ENCODE assay signal across 8 cellular contexts in the genomic region with DNA sequence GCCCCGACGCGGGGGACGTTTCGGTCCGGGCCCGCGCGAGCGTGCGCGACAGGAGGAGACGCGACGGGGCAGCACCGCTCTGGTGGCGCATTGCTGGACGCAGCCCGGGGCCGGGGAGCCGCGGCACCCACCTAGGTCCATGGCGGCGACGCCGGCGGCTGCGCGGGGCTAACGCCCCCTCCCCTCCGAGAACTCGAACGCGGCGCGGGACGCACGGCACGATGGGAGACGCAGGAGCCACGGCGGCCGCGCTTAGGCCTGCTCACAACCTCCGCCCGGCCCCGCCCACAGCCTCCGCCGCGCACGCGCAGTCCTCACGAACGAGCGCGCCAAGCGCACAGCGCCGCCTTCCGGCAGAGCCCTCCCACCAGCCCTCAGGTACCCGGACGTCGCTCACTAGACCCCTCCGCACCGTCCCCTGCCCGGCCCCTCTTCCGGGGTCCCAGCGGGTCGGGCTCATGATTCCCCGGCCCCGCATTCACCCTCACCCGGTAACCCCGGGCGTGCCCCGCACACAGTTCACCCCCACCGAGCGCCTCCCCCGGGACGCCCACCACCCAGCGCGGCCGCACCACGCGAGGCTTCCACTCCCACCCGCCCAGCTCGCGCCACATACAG. TPM values are rescaled to one million over a fixed set of nuclear protein-coding genes. Genes with fewer than 3 reads are reported as not detected.
DNase-seq lines count a peak whose midpoint lies in the region; ATAC-seq and TF ChIP-seq lines count a peak whose summit lies in the region.

GEMIN4 (minus strand) TSS at position 263 of the 618 bp plus-strand sequence; CDS start at position 141, 122 bp downstream.

- H3K9me3 ChIP-seq in DND-41 (ENCODE audit: insufficient read depth, low read length, severe bottlenecking) (no peaks in the 10 kb centered on the region), Peyer's patch (no peaks in the 10 kb centered on the region)

- H3K4me3 Mint-ChIP-seq in naive thymus-derived CD8-positive, alpha-beta T cell = peak within 1 kb of the TSS; percentile 92 to 98 (median 96)
- peak within 1 kb of the TSS; percentile 91 to 95 for H3K4me3 Mint-ChIP-seq in stimulated activated naive B cell treated with anti-CD40 and anti-IgM and Interleukin-4, amounts not matched to agents 10 μg/mL and 1 μg/mL and 100 μg/mL, for 72 hours

- H3K4me3 ChIP-seq in DND-41 (ENCODE audit: low read depth in 1 of 2, low read length in 2 of 2) (peak within 1 kb of the TSS; percentile 74 to 96), Peyer's patch (peak within 1 kb of the TSS; percentile 85 to 96 (median 89)), fibroblast of mammary gland (ENCODE audit: control insufficient read depth, low read depth, low read length) (peak within 1 kb of the TSS; percentile 77)

- H3K27me3 ChIP-seq in DND-41 (ENCODE audit: insufficient read depth, low read length, poor library complexity) (no peaks in the 10 kb centered on the region), Peyer's patch (no peaks in the 10 kb centered on the region)

- peaks cover 46% of the 10 kb centered on the region for H3K79me2 ChIP-seq in DND-41 (ENCODE audit: insufficient read depth, low read length)

- peak within 1 kb of the TSS; percentile 97 for H3K9ac ChIP-seq in DND-41 (ENCODE audit: low read depth, low read length)

- H3K4me2 ChIP-seq in DND-41 (ENCODE audit: insufficient read depth, low read length) = peak within 1 kb of the TSS; percentile 90

- peaks cover 31% of the 10 kb centered on the region for H4K20me1 ChIP-seq in DND-41 (ENCODE audit: insufficient read depth, low read length)

- ATAC-seq in DND-41 (ENCODE audit: insufficient read depth, low read depth) (peak; percentile 87), GM21576 (IDR thresholded peaks at IDR 0.05; ENCODE audit: unreplicated experiment) (peak; percentile 80)
- ATAC-seq in naive thymus-derived CD8-positive, alpha-beta T cell = peak; percentile 83 to 84
- peak; percentile 86 to 89 for ATAC-seq in stimulated activated naive B cell treated with anti-CD40 and anti-IgM and Interleukin-4, amounts not matched to agents 10 μg/mL and 1 μg/mL and 100 μg/mL, for 72 hours (replicated peaks)

- TF ChIP-seq RAD21 in Ishikawa (IDR thresholded peaks at IDR 0.05; ENCODE audit: low read depth) = peak; percentile 21; the same call in 1 of the 2 replicates

- TF ChIP-seq EP300 in Ishikawa (IDR thresholded peaks at IDR 0.05; ENCODE audit: borderline replicate concordance) = no peak

- DNase-seq in DND-41 = peak; percentile 97
- peak; percentile 92 to 98 (median 96) for DNase-seq in Peyer's patch
- peak; percentile 97 to 99 for DNase-seq in activated T-helper 1 cell treated with anti-CD3 and anti-CD28 coated beads, Interleukin-2, amount 50 U/mL, for 16 hours (ENCODE audit: low read depth in 1 of 2, low spot score in 1 of 2)
- DNase-seq in fibroblast of mammary gland (ENCODE audit: low read depth) = peak; percentile 81
- peak; percentile 92 to 100 (median 98) for DNase-seq in naive thymus-derived CD8-positive, alpha-beta T cell
- peak; percentile 96 for DNase-seq in stimulated activated naive B cell treated with anti-CD40 and anti-IgM and Interleukin-4, amounts not matched to agents 10 μg/mL and 1 μg/mL and 100 μg/mL, for 72 hours

- POLR2A ChIA-PET in naive thymus-derived CD8-positive, alpha-beta T cell (lab: Charles Lee) = interaction anchor here (0.5 to 4.2 kb wide), 9 partner anchors 12 to 340 kb away, joined by 3 to 27 read pairs (median 6); partner anchors contain the start of genes GLOD4, MRM3, TIMM22 and VPS53

- no peaks in the 10 kb centered on the region for H3K9me3 Mint-ChIP-seq in naive thymus-derived CD8-positive, alpha-beta T cell
- peaks cover 0 to 5% of the 10 kb centered on the region in 2 donors for H3K9me3 Mint-ChIP-seq in stimulated activated naive B cell treated with anti-CD40 and anti-IgM and Interleukin-4, amounts not matched to agents 10 μg/mL and 1 μg/mL and 100 μg/mL, for 72 hours

- TF ChIP-seq CTCF in DND-41 (IDR thresholded peaks at IDR 0.05; ENCODE audit: borderline replicate concordance, extremely low read depth, low read length, poor library complexity, severe bottlenecking) (peak; percentile 93), Peyer's patch (IDR thresholded peaks at IDR 0.05) (peak; percentile 92 to 98 (median 98)), fibroblast of mammary gland (conservative IDR thresholded peaks at IDR 0.05; ENCODE audit: control insufficient read depth, insufficient read depth, low read depth, low read length) (peak; percentile 73)

- peak within 1 kb of the TSS; percentile 93 to 98 (median 97) for H3K27ac Mint-ChIP-seq in naive thymus-derived CD8-positive, alpha-beta T cell
- peak within 1 kb of the TSS; percentile 100 for H3K27ac Mint-ChIP-seq in stimulated activated naive B cell treated with anti-CD40 and anti-IgM and Interleukin-4, amounts not matched to agents 10 μg/mL and 1 μg/mL and 100 μg/mL, for 72 hours

- H3K36me3 Mint-ChIP-seq in naive thymus-derived CD8-positive, alpha-beta T cell = peaks cover 0 to 24% (median 5%) of the 10 kb centered on the region in 3 donors
- H3K36me3 Mint-ChIP-seq in stimulated activated naive B cell treated with anti-CD40 and anti-IgM and Interleukin-4, amounts not matched to agents 10 μg/mL and 1 μg/mL and 100 μg/mL, for 72 hours = peaks cover 17 to 60% of the 10 kb centered on the region in 2 donors

- H3K27me3 Mint-ChIP-seq in naive thymus-derived CD8-positive, alpha-beta T cell = no peaks in the 10 kb centered on the region
- H3K27me3 Mint-ChIP-seq in stimulated activated naive B cell treated with anti-CD40 and anti-IgM and Interleukin-4, amounts not matched to agents 10 μg/mL and 1 μg/mL and 100 μg/mL, for 72 hours = no peaks in the 10 kb centered on the region

- H2AFZ ChIP-seq in DND-41 (ENCODE audit: low read depth, low read length) = peak within 1 kb of the TSS; percentile 86

- H3K4me1 ChIP-seq in DND-41 (ENCODE audit: insufficient read depth, low read length) = peaks cover 35% of the 10 kb centered on the region
- H3K4me1 ChIP-seq in Peyer's patch = peaks cover 0 to 12% (median 10%) of the 10 kb centered on the region in 4 donors

- H3K27ac ChIP-seq in DND-41 (ENCODE audit: low read length) (peak within 1 kb of the TSS; percentile 91), Peyer's patch (peak within 1 kb of the TSS; percentile 66 to 87 (median 82))

- H3K36me3 ChIP-seq in DND-41 (ENCODE audit: insufficient read depth, low read length) (peaks cover 32% of the 10 kb centered on the region), Peyer's patch (peaks cover 0 to 15% (median 0%) of the 10 kb centered on the region in 3 donors)

- TF ChIP-seq POLR2A in Peyer's patch (IDR thresholded peaks at IDR 0.05) = peak; percentile 45 to 53

- peaks cover 33 to 45% (median 37%) of the 10 kb centered on the region in 4 donors for H3K4me1 Mint-ChIP-seq in naive thymus-derived CD8-positive, alpha-beta T cell
- H3K4me1 Mint-ChIP-seq in stimulated activated naive B cell treated with anti-CD40 and anti-IgM and Interleukin-4, amounts not matched to agents 10 μg/mL and 1 μg/mL and 100 μg/mL, for 72 hours = peaks cover 31 to 45% of the 10 kb centered on the region in 2 donors

TF ChIP-seq in Ishikawa, 13 proteins besides CTCF, POLR2A, EP300 and RAD21:
- peak; percentile 56; the same call in 1 of the 2 replicates for TF ChIP-seq MAX (IDR thresholded peaks at IDR 0.05)
- peak; percentile 89 for TF ChIP-seq ZBTB7A (IDR thresholded peaks at IDR 0.05; ENCODE audit: low read depth)
- no peak for TF ChIP-seq CEBPB (IDR thresholded peaks at IDR 0.05)
- no peak for TF ChIP-seq FOXM1 (IDR thresholded peaks at IDR 0.05; ENCODE audit: borderline replicate concordance, low read depth)
- TF ChIP-seq EGR1 (IDR thresholded peaks at IDR 0.05) = peak; percentile 12; the same call in 1 of the 2 replicates
- TF ChIP-seq TEAD4 (IDR thresholded peaks at IDR 0.05) = no peak
- no peak for TF ChIP-seq CREB1 (IDR thresholded peaks at IDR 0.05; ENCODE audit: low read depth)
- peak; percentile 32; the same call in 1 of the 2 replicates for TF ChIP-seq TAF1 (IDR thresholded peaks at IDR 0.05; ENCODE audit: low read depth)

RNA-seq across cellular contexts. Expression of gene GEMIN4, which starts in this region (rescaled TPM):
- 10 to 100 TPM in 3 of 4 donors, 1 to 10 TPM in 1; 8.4 to 49.5 (median 16.8) TPM for total RNA-seq in Peyer's patch
- 10 to 100 TPM; 37.8 to 41.0 TPM for total RNA-seq in naive thymus-derived CD8-positive, alpha-beta T cell
- polyA plus RNA-seq in naive thymus-derived CD8-positive, alpha-beta T cell = 10 to 100 TPM; 16.6 to 35.1 (median 21.2) TPM

Comparison
In these comparisons a context has a peak if more than half of its experiments do, and no peak if none do; other contexts are left out.
1. Peak in every context shown above with its lines: DNase-seq, ATAC-seq, H3K4me3 ChIP-seq and H3K27ac ChIP-seq.